Comparison of ENCODE assay signal across 8 cellular contexts in genomic region chr10:94402204-94403033, GRCh38. TPM values are rescaled to one million over a fixed set of nuclear protein-coding genes. Genes with fewer than 3 reads are reported as not detected.
DNase-seq lines count a peak whose midpoint lies in the region; ATAC-seq, FAIRE-seq and TF ChIP-seq lines count a peak whose summit lies in the region.

Gene TBC1D12 (plus strand): TSS chr10:94402541. CDS start chr10:94402614, 73 bp downstream.

- H3K36me3 Mint-ChIP-seq in activated CD4-positive, alpha-beta T cell treated with anti-CD3 and anti-CD28 coated beads, Interleukin-2, amount 10 ng/mL, durations not matched to agents 7 days and 5 days (ENCODE audit: low read depth): peaks cover 2% of the 10 kb centered on the region

- peaks cover 0 to 3% (median 0%) of the 10 kb centered on the region in 11 experiments; a peak in 3 of 22 replicates for H4K20me1 ChIP-seq in BLaER1 treated with 17β-estradiol and CSF1 and Interleukin-3, amounts not matched to agents 10 nM and 100 nM
- peaks cover 0 to 2% of the 10 kb centered on the region in 2 experiments for H4K20me1 ChIP-seq in H1 (replicated peaks in 1 of 2; ENCODE audit: control insufficient read depth in 1 of 2, insufficient read depth in 2 of 2, low read length in 2 of 2)

- H3K56ac ChIP-seq in H1 (replicated peaks; ENCODE audit: insufficient read length, low read depth, low read length): peak within 1 kb of the TSS; percentile 82

- FAIRE-seq in H1 (lab: Jason Lieb, UNC): no peak

- peaks cover 12% of the 10 kb centered on the region for H3K23me2 ChIP-seq in H1 (ENCODE audit: low read depth, low read length)

- no peak for TF ChIP-seq EP300 in H1 (IDR thresholded peaks at IDR 0.05; ENCODE audit: borderline replicate concordance in 1 of 2, low read depth in 2 of 2, low read length in 2 of 2)

- WGBS in H1 (ENCODE audit: extremely low coverage in 1 of 2, insufficient coverage in 1 of 2, insufficient read length in 1 of 2, insufficient replicate concordance in 2 of 2, low coverage in 1 of 2, low lambda C conversion rate in 2 of 2, missing lambda C conversion rate in 1 of 2), 2 experiments: 2% methylated on average over 51 of the region's 82 CpGs; no CpG with 5 or more reads in 1 of the 2 experiments
- WGBS in lung, 2 donors: 1% methylated on average over 73 to 82 of the region's 82 CpGs

- peaks cover 9% of the 10 kb centered on the region for H3K4me1 Mint-ChIP-seq in activated CD4-positive, alpha-beta T cell treated with anti-CD3 and anti-CD28 coated beads, Interleukin-2, amount 10 ng/mL, durations not matched to agents 7 days and 5 days

- no peaks in the 10 kb centered on the region for H3K79me2 ChIP-seq in H1 (ENCODE audit: control insufficient read depth in 1 of 2, insufficient read depth in 2 of 2, low read length in 2 of 2)

- H3K4me3 ChIP-seq in BLaER1 treated with 17β-estradiol and CSF1 and Interleukin-3, amounts not matched to agents 10 nM and 100 nM: peak within 1 kb of the TSS; percentile 72 to 86 (median 77)
- H3K4me3 ChIP-seq in H1 (ENCODE audit: extremely low read depth in 1 of 4, insufficient read depth in 2 of 4, low read depth in 3 of 4, low read length in 4 of 4): peak within 1 kb of the TSS; percentile 58 to 89 (median 66)
- H3K4me3 ChIP-seq in lung: peak within 1 kb of the TSS; percentile 89

- peaks cover 16 to 26% (median 22%) of the 10 kb centered on the region in 11 experiments for H3K9me3 ChIP-seq in BLaER1 treated with 17β-estradiol and CSF1 and Interleukin-3, amounts not matched to agents 10 nM and 100 nM (replicated peaks in 1 of 11)
- H3K9me3 ChIP-seq in H1 (ENCODE audit: insufficient read depth in 2 of 2, low read depth in 1 of 2, low read length in 1 of 2) (no peaks in the 10 kb centered on the region), lung (ENCODE audit: control insufficient read depth in 2 of 2, insufficient read depth in 1 of 2, low read length in 1 of 2) (no peaks in the 10 kb centered on the region)

- no peak within 1 kb of the TSS for H2AK5ac ChIP-seq in H1 (ENCODE audit: low read depth, low read length)

- no peak within 1 kb of the TSS for H3K14ac ChIP-seq in H1 (ENCODE audit: insufficient read length)

- no peaks in the 10 kb centered on the region for H3K36me3 ChIP-seq in BLaER1 treated with 17β-estradiol and CSF1 and Interleukin-3, amounts not matched to agents 10 nM and 100 nM
- H3K36me3 ChIP-seq in H1 (ENCODE audit: control insufficient read depth in 2 of 4, insufficient read depth in 4 of 4, low read length in 3 of 4) (no peaks in the 10 kb centered on the region), lung (ENCODE audit: control insufficient read depth in 2 of 2, insufficient read depth in 2 of 2, low read length in 2 of 2) (no peaks in the 10 kb centered on the region)

- H2AFZ ChIP-seq in H1 (ENCODE audit: low read length): peak within 1 kb of the TSS; percentile 95

- H3K27ac Mint-ChIP-seq in activated CD4-positive, alpha-beta T cell treated with anti-CD3 and anti-CD28 coated beads, Interleukin-2, amount 10 ng/mL, durations not matched to agents 7 days and 5 days: no peak within 1 kb of the TSS

- H4K5ac ChIP-seq in H1 (ENCODE audit: insufficient read length, low read depth, low read length): no peak within 1 kb of the TSS

- peak within 1 kb of the TSS; percentile 55 to 89 (median 71) for H3K27ac ChIP-seq in BLaER1 treated with 17β-estradiol and CSF1 and Interleukin-3, amounts not matched to agents 10 nM and 100 nM
- H3K27ac ChIP-seq in H1 (ENCODE audit: low read depth, low read length) (no peak within 1 kb of the TSS), lung (ENCODE audit: low read depth in 1 of 2, low read length in 1 of 2) (peak within 1 kb of the TSS; percentile 98)

- H2BK20ac ChIP-seq in H1 (ENCODE audit: low read length): no peak within 1 kb of the TSS

- H2BK120ac ChIP-seq in H1 (replicated peaks; ENCODE audit: low read depth, low read length): no peak within 1 kb of the TSS

- POLR2A ChIA-PET in activated CD4-positive, alpha-beta T cell treated with anti-CD3 and anti-CD28 coated beads, Interleukin-2, amount 10 ng/mL, durations not matched to agents 7 days and 5 days (lab: Charles Lee): no interaction called here
- POLR2A ChIA-PET in H1 (lab: Charles Lee; ENCODE audit: partially characterized antibody): interaction anchor here (1.1 to 1.4 kb wide), 3 partner anchors 20 to 143 kb away, joined by 3 to 4 read pairs (median 3); partner anchors contain the start of gene HELLS

- H3K9ac ChIP-seq in BLaER1 treated with 17β-estradiol and CSF1 and Interleukin-3, amounts not matched to agents 10 nM and 100 nM: peak within 1 kb of the TSS; percentile 71 to 93 (median 82)
- H3K9ac ChIP-seq in H1 (replicated peaks in 1 of 4; ENCODE audit: extremely low read depth in 1 of 4, low read depth in 3 of 4, low read length in 3 of 4): peak within 1 kb of the TSS in 2 of 4 experiments; percentile 46 to 83; a peak in 4 of 7 replicates

- H3K4ac ChIP-seq in H1 (replicated peaks; ENCODE audit: insufficient read length, low read depth, low read length): no peak within 1 kb of the TSS

- H3K27me3 ChIP-seq in BLaER1 treated with 17β-estradiol and CSF1 and Interleukin-3, amounts not matched to agents 10 nM and 100 nM: peaks cover 28 to 49% (median 42%) of the 10 kb centered on the region in 11 experiments
- H3K27me3 ChIP-seq in H1 (replicated peaks in 1 of 4; ENCODE audit: control insufficient read depth in 3 of 4, extremely low read depth in 1 of 4, insufficient read depth in 3 of 4, low read length in 3 of 4) (peaks cover 1 to 24% (median 16%) of the 10 kb centered on the region in 4 experiments), lung (ENCODE audit: control insufficient read depth, insufficient read depth) (no peaks in the 10 kb centered on the region)

- CTCF ChIA-PET in activated CD4-positive, alpha-beta T cell treated with anti-CD3 and anti-CD28 coated beads, Interleukin-2, amount 10 ng/mL, durations not matched to agents 7 days and 5 days (lab: Charles Lee): no interaction called here
- CTCF ChIA-PET in H1 (lab: Charles Lee; ENCODE audit: partially characterized antibody): interaction anchor here (0.5 to 3.4 kb wide), 4 partner anchors 10 to 581 kb away, joined by 3 to 10 read pairs (median 6); no protein-coding TSS in a partner anchor

- H3K4me3 Mint-ChIP-seq in activated CD4-positive, alpha-beta T cell treated with anti-CD3 and anti-CD28 coated beads, Interleukin-2, amount 10 ng/mL, durations not matched to agents 7 days and 5 days: peak within 1 kb of the TSS; percentile 53

- H3K4me1 ChIP-seq in BLaER1 treated with 17β-estradiol and CSF1 and Interleukin-3, amounts not matched to agents 10 nM and 100 nM: peaks cover 7 to 26% (median 9%) of the 10 kb centered on the region in 10 experiments; a peak in 18 of 20 replicates
- H3K4me1 ChIP-seq in H1 (replicated peaks in 1 of 4; ENCODE audit: control insufficient read depth in 3 of 4, insufficient read depth in 4 of 4, low read length in 3 of 4) (peaks cover 0 to 4% (median 1%) of the 10 kb centered on the region in 4 experiments; a peak in 2 of 7 replicates), lung (ENCODE audit: control insufficient read depth in 2 of 2, insufficient read depth in 2 of 2, low read length in 2 of 2) (peaks cover 3 to 8% of the 10 kb centered on the region in 2 donors)

- H2BK15ac ChIP-seq in H1 (ENCODE audit: low read length): 0 out of 2 replicates have a peak within 1 kb of the TSS, but pooled peaks have one; percentile 5

- no peak for TF ChIP-seq RAD21 in H1 (IDR thresholded peaks at IDR 0.05 in 1 of 2, conservative IDR thresholded peaks at IDR 0.05 in 1 of 2; ENCODE audit: low read depth in 2 of 2, low read length in 2 of 2)

- H3K27me3 Mint-ChIP-seq in activated CD4-positive, alpha-beta T cell treated with anti-CD3 and anti-CD28 coated beads, Interleukin-2, amount 10 ng/mL, durations not matched to agents 7 days and 5 days: peaks cover 71% of the 10 kb centered on the region

- no peaks in the 10 kb centered on the region for H3K79me1 ChIP-seq in H1 (ENCODE audit: low read depth, low read length)

- H2BK5ac ChIP-seq in H1 (ENCODE audit: low read depth, low read length): no peak within 1 kb of the TSS

- DNase-seq in NCI-H2227 (lab: John Stamatoyannopoulos, UW; ENCODE audit: unreplicated experiment) (peak; percentile 95), H1 (ENCODE audit: low read depth in 1 of 2, low spot score in 2 of 2) (peak; percentile 88 to 93), lung (ENCODE audit: low spot score) (peak; percentile 96)
- peak; percentile 23 for DNase-seq in activated CD4-positive, alpha-beta T cell treated with anti-CD3 and anti-CD28 coated beads, Interleukin-2, amount 10 ng/mL, durations not matched to agents 7 days and 5 days
- peak; percentile 14 for DNase-seq in stimulated activated CD8-positive, alpha-beta memory T cell treated with anti-CD3 and anti-CD28 coated beads, Interleukin-12 subunit alpha, Interleukin-12 subunit beta, amount 100 ng/mL, for 4 hours (ENCODE audit: low read depth)

- H2BK12ac ChIP-seq in H1 (ENCODE audit: low read depth, low read length): no peak within 1 kb of the TSS

- no peak for TF ChIP-seq CTCF in H1 (IDR thresholded peaks at IDR 0.05; ENCODE audit: control extremely low read depth in 1 of 3, insufficient read depth in 1 of 3, low read depth in 1 of 3, low read length in 3 of 3)
- no peak for TF ChIP-seq CTCF in lung (IDR thresholded peaks at IDR 0.05; ENCODE audit: control extremely low read depth, extremely low read depth)

- H3K9me3 Mint-ChIP-seq in activated CD4-positive, alpha-beta T cell treated with anti-CD3 and anti-CD28 coated beads, Interleukin-2, amount 10 ng/mL, durations not matched to agents 7 days and 5 days: no peaks in the 10 kb centered on the region

- ATAC-seq in GM19035 (IDR thresholded peaks at IDR 0.05; ENCODE audit: unreplicated experiment) (peak; percentile 65), HG03139 (IDR thresholded peaks at IDR 0.05; ENCODE audit: unreplicated experiment) (peak; percentile 61), lung (ENCODE audit: insufficient read depth, low FRiP score) (peak; percentile 92)

- H3K23ac ChIP-seq in H1 (ENCODE audit: insufficient read length): no peak within 1 kb of the TSS

- H4K91ac ChIP-seq in H1 (replicated peaks; ENCODE audit: insufficient read length, low read length): no peak within 1 kb of the TSS

- H3K4me2 ChIP-seq in BLaER1 treated with 17β-estradiol and CSF1 and Interleukin-3, amounts not matched to agents 10 nM and 100 nM: peak within 1 kb of the TSS; percentile 52 to 88 (median 74)
- peak within 1 kb of the TSS; percentile 84 to 88 for H3K4me2 ChIP-seq in H1 (ENCODE audit: insufficient read depth in 1 of 2, low read depth in 2 of 2, low read length in 2 of 2)

- peak within 1 kb of the TSS; percentile 85 for H4K8ac ChIP-seq in H1 (ENCODE audit: extremely low read depth, insufficient read depth, low read length)

- no peak for TF ChIP-seq POLR2A in H1 (IDR thresholded peaks at IDR 0.05; ENCODE audit: control extremely low read depth in 1 of 2, low read depth in 2 of 2, low read length in 2 of 2)

- peak within 1 kb of the TSS; percentile 78 for H3K18ac ChIP-seq in H1 (ENCODE audit: extremely low read depth, low read length)

RNA-seq across cellular contexts. Expression of gene TBC1D12, which starts in this region (rescaled TPM):
- under 1 TPM; 0.07 to 0.15 TPM for total RNA-seq in activated CD4-positive, alpha-beta T cell treated with anti-CD3 and anti-CD28 coated beads, Interleukin-2, amount 10 ng/mL, durations not matched to agents 7 days and 5 days
- 3.2 and 3.6 TPM in 2 replicates for total RNA-seq in H1 (2021; fragmentation: NEBNext Ultra II Directional; extraction: Animal tissue kit (Norgen Biotek cat#: 25700))
- polyA plus RNA-seq in H1 (2011; rRNA removed) (1.0 and 1.1 TPM in 2 replicates), lung (10 to 100 TPM in 1 of 2 donors, 1 to 10 TPM in 1; 4.5 to 21.5 TPM)
- polyA plus RNA-seq in H1 (2011; cell fraction: cytosol; rRNA removed): 1.1 TPM
- polyA plus RNA-seq in H1 (2011; cell fraction: nucleus; rRNA removed): 0.86 TPM
- polyA plus RNA-seq in H1 (2012, experiment 1 of 2): 0.85 to 1.4 TPM (median 0.87 TPM) in 4 replicates
- polyA plus RNA-seq in H1 (2012, experiment 2 of 2): 0.13 TPM
- 1.5 TPM for polyA plus RNA-seq in H1 (2013, experiment 1 of 2)
- 1.2 TPM for polyA plus RNA-seq in H1 (2013, experiment 2 of 2)
- 1.6 and 1.9 TPM in 2 replicates for polyA minus RNA-seq in H1 (2011; rRNA and poly(A)+ RNA removed)
- polyA minus RNA-seq in H1 (2011; cell fraction: cytosol; rRNA and poly(A)+ RNA removed): 1.4 TPM
- 3.3 TPM for polyA minus RNA-seq in H1 (2011; cell fraction: nucleus; rRNA and poly(A)+ RNA removed)
- total RNA-seq in lung: 10 to 100 TPM in 1 of 2 donors, 1 to 10 TPM in 1; 9.8 to 29.0 TPM

Comparison
In these comparisons a context has a peak if more than half of its experiments do, and no peak if none do; other contexts are left out.
1. Peak in DNase-seq in activated CD4-positive, alpha-beta T cell treated with anti-CD3 and anti-CD28 coated beads, Interleukin-2, amount 10 ng/mL, durations not matched to agents 7 days and 5 days; RNA of the gene not detected or under 1 TPM.
2. DNase-seq: peak in every context shown above with its lines; median percentile 96 in lung; 95 in NCI-H2227; 90 in H1; 23 in activated CD4-positive, alpha-beta T cell treated with anti-CD3 and anti-CD28 coated beads, Interleukin-2, amount 10 ng/mL, durations not matched to agents 7 days and 5 days; 14 in stimulated activated CD8-positive, alpha-beta memory T cell treated with anti-CD3 and anti-CD28 coated beads, Interleukin-12 subunit alpha, Interleukin-12 subunit beta, amount 100 ng/mL, for 4 hours.